8 cellular contexts compared by ENCODE assay signal in genomic region chr5:1521671-1522600, GRCh38. TPM values are rescaled to one million over a fixed set of nuclear protein-coding genes. Genes with fewer than 3 reads are reported as not detected.
A peak's percentile ranks its signal among the peaks of the same experiment; 100 is the strongest.
DNase-seq lines count a peak whose midpoint lies in the region; ATAC-seq and TF ChIP-seq lines count a peak whose summit lies in the region.

No MANE protein-coding gene starts in this region.

- H3K9me3 ChIP-seq in cardiac muscle cell (ENCODE audit: low read depth): no peaks in the 10 kb centered on the region

- peaks cover 9% of the 10 kb centered on the region; the same call in 1 of the 2 replicates for H3K36me3 Mint-ChIP-seq in HFFc6 (ENCODE audit: low read depth)
- peaks cover 27% of the 10 kb centered on the region for H3K36me3 Mint-ChIP-seq in activated CD4-positive, alpha-beta memory T cell treated with anti-CD3 and anti-CD28 coated beads, Interleukin-2, amount 10 ng/mL, durations not matched to agents 7 days and 5 days (ENCODE audit: low read depth)

- H3K4me1 Mint-ChIP-seq in HFFc6 (ENCODE audit: low read depth): peaks cover 26% of the 10 kb centered on the region
- peaks cover 47% of the 10 kb centered on the region for H3K4me1 Mint-ChIP-seq in activated CD4-positive, alpha-beta memory T cell treated with anti-CD3 and anti-CD28 coated beads, Interleukin-2, amount 10 ng/mL, durations not matched to agents 7 days and 5 days

- peak overlapping the region; percentile 68 for H3K4me3 ChIP-seq in cardiac muscle cell

- DNase-seq in Ammon's horn (ENCODE audit: low spot score) (peak; percentile 2), HFFc6 (peak; percentile 61), cardiac muscle cell (ENCODE audit: low read depth in 1 of 2, low spot score in 1 of 2) (peak; percentile 49 to 70), renal cortical epithelial cell (ENCODE audit: low read depth) (peak; percentile 56), globus pallidus (ENCODE audit: low spot score) (no peak)
- peak; percentile 15 for DNase-seq in activated CD4-positive, alpha-beta memory T cell treated with anti-CD3 and anti-CD28 coated beads, Interleukin-2, amount 10 ng/mL, durations not matched to agents 7 days and 5 days

- H3K36me3 ChIP-seq in cardiac muscle cell: no peaks in the 10 kb centered on the region

- no peak overlapping the region for H3K27ac ChIP-seq in cardiac muscle cell

- POLR2A ChIA-PET in activated CD4-positive, alpha-beta memory T cell treated with anti-CD3 and anti-CD28 coated beads, Interleukin-2, amount 10 ng/mL, durations not matched to agents 7 days and 5 days (lab: Charles Lee): interaction anchor here (1.0 to 1.3 kb wide), 4 partner anchors 15 to 271 kb away, joined by 3 to 4 read pairs (median 4); no protein-coding TSS in a partner anchor

- peak overlapping the region; percentile 95 for H3K27ac Mint-ChIP-seq in HFFc6
- H3K27ac Mint-ChIP-seq in activated CD4-positive, alpha-beta memory T cell treated with anti-CD3 and anti-CD28 coated beads, Interleukin-2, amount 10 ng/mL, durations not matched to agents 7 days and 5 days: peak overlapping the region; percentile 47

- TF ChIP-seq CTCF in HFFc6 (IDR thresholded peaks at IDR 0.05): no peak
- no peak for TF ChIP-seq CTCF in cardiac muscle cell (IDR thresholded peaks at IDR 0.05; ENCODE audit: low read depth, low read length)

- H3K27me3 Mint-ChIP-seq in HFFc6 (ENCODE audit: insufficient read depth): peaks cover 3% of the 10 kb centered on the region
- H3K27me3 Mint-ChIP-seq in activated CD4-positive, alpha-beta memory T cell treated with anti-CD3 and anti-CD28 coated beads, Interleukin-2, amount 10 ng/mL, durations not matched to agents 7 days and 5 days: no peaks in the 10 kb centered on the region

- H3K9me3 Mint-ChIP-seq in HFFc6: no peaks in the 10 kb centered on the region
- H3K9me3 Mint-ChIP-seq in activated CD4-positive, alpha-beta memory T cell treated with anti-CD3 and anti-CD28 coated beads, Interleukin-2, amount 10 ng/mL, durations not matched to agents 7 days and 5 days: no peaks in the 10 kb centered on the region

- H3K27me3 ChIP-seq in cardiac muscle cell: no peaks in the 10 kb centered on the region

- H3K4me1 ChIP-seq in cardiac muscle cell (ENCODE audit: low read depth): peaks cover 14% of the 10 kb centered on the region

- CTCF ChIA-PET in activated CD4-positive, alpha-beta memory T cell treated with anti-CD3 and anti-CD28 coated beads, Interleukin-2, amount 10 ng/mL, durations not matched to agents 7 days and 5 days (lab: Charles Lee): interaction anchor here (0.9 kb wide), 1 partner anchor 142 kb away, joined by 3 read pairs; no protein-coding TSS in a partner anchor

- no peak for ATAC-seq in GM19397 (IDR thresholded peaks at IDR 0.05; ENCODE audit: unreplicated experiment)
- ATAC-seq in activated CD4-positive, CD25-positive, alpha-beta regulatory T cell treated with anti-CD3 and anti-CD28 coated beads, Interleukin-2, amount 50 U/mL, for 24 hours: no peak

- peak overlapping the region; percentile 91 for H3K4me3 Mint-ChIP-seq in HFFc6
- H3K4me3 Mint-ChIP-seq in activated CD4-positive, alpha-beta memory T cell treated with anti-CD3 and anti-CD28 coated beads, Interleukin-2, amount 10 ng/mL, durations not matched to agents 7 days and 5 days: peak overlapping the region; percentile 76

RNA-seq across cellular contexts. Expression of gene LPCAT1, which starts 1.8 kb away (rescaled TPM):
- 10 to 100 TPM; 37.5 to 53.5 (median 44.1) TPM for total RNA-seq in HFFc6 (2021; fragmentation: NEBNext Ultra II Directional; extraction: Animal tissue kit (Norgen Biotek cat#: 25700))
- total RNA-seq in activated CD4-positive, alpha-beta memory T cell treated with anti-CD3 and anti-CD28 coated beads, Interleukin-2, amount 10 ng/mL, durations not matched to agents 7 days and 5 days: 10 to 100 TPM; 68.7 to 71.4 TPM
- 48.5 and 57.3 TPM in 2 replicates for total RNA-seq in cardiac muscle cell
- polyA plus RNA-seq in cardiac muscle cell: 48.8 and 57.3 TPM in 2 replicates
- total RNA-seq in renal cortical epithelial cell: 80.9 and 176 TPM in 2 replicates
